In genomic region chr2:42969231-42970150, GRCh38 we compare ENCODE assay signal across 10 cellular contexts.
DNase-seq lines count a peak whose midpoint lies in the region; ATAC-seq and TF ChIP-seq lines count a peak whose summit lies in the region.
"Had no signal": no experiment of that assay in that cellular context is flagged by ENCODE, and none has a peak within 500 bp of the region (broad histone marks: within the 10 kb centered on the region; RNA-seq: fewer than 3 reads in every experiment).

No MANE protein-coding gene starts in this region.

- peaks cover 2% of the 10 kb centered on the region for H3K27me3 Mint-ChIP-seq in activated T-helper 1 cell treated with anti-CD3 and anti-CD28 coated beads, Interleukin-12 subunit alpha, Interleukin-12 subunit beta, Interleukin-2, Interleukin-4 antibody, amounts not matched to agents 30 ng/mL and 10 ng/mL and 1 ng/mL, durations not matched to agents 14 hours and 24 hours and 36 hours (ENCODE audit: insufficient read depth)

- ATAC-seq in Right ventricle myocardium inferior (peak; percentile 32), HG03469 (IDR thresholded peaks at IDR 0.05; ENCODE audit: unreplicated experiment) (no peak)

- H3K4me3 Mint-ChIP-seq in activated T-helper 1 cell treated with anti-CD3 and anti-CD28 coated beads, Interleukin-12 subunit alpha, Interleukin-12 subunit beta, Interleukin-2, Interleukin-4 antibody, amounts not matched to agents 30 ng/mL and 10 ng/mL and 1 ng/mL, durations not matched to agents 14 hours and 24 hours and 36 hours = no peak overlapping the region

- in situ Hi-C loops in brain microvascular endothelial cell (cut with HindIII; ENCODE audit: low pct_ligation_motif_present, low sequenced_read_pairs) = no loop called here

- no peaks in the 10 kb centered on the region for H3K27me3 ChIP-seq in right atrium auricular region
- no peaks in the 10 kb centered on the region for H3K27me3 ChIP-seq in brain microvascular endothelial cell (replicated peaks)

- TF ChIP-seq CTCF in right atrium auricular region (IDR thresholded peaks at IDR 0.05) = no peak
- peak; percentile 25 for TF ChIP-seq CTCF in brain microvascular endothelial cell (IDR thresholded peaks at IDR 0.05; ENCODE audit: low read depth, low read length, missing control alignments)

- H3K4me3 ChIP-seq in right atrium auricular region = no peak overlapping the region
- H3K4me3 ChIP-seq in brain microvascular endothelial cell (ENCODE audit: low read depth, low read length) = no peak overlapping the region

- H3K27ac ChIP-seq in right atrium auricular region = peak overlapping the region in 1 of 2 donors; percentile 16
- peak overlapping the region; percentile 20 for H3K27ac ChIP-seq in brain microvascular endothelial cell

- H3K36me3 ChIP-seq in right atrium auricular region = no peaks in the 10 kb centered on the region
- no peaks in the 10 kb centered on the region for H3K36me3 ChIP-seq in brain microvascular endothelial cell (replicated peaks)

- peaks cover 0 to 42% of the 10 kb centered on the region in 2 donors for H3K4me1 ChIP-seq in right atrium auricular region

- no peak overlapping the region for H3K27ac Mint-ChIP-seq in activated T-helper 1 cell treated with anti-CD3 and anti-CD28 coated beads, Interleukin-12 subunit alpha, Interleukin-12 subunit beta, Interleukin-2, Interleukin-4 antibody, amounts not matched to agents 30 ng/mL and 10 ng/mL and 1 ng/mL, durations not matched to agents 14 hours and 24 hours and 36 hours

- peaks cover 11% of the 10 kb centered on the region for H3K4me1 Mint-ChIP-seq in activated T-helper 1 cell treated with anti-CD3 and anti-CD28 coated beads, Interleukin-12 subunit alpha, Interleukin-12 subunit beta, Interleukin-2, Interleukin-4 antibody, amounts not matched to agents 30 ng/mL and 10 ng/mL and 1 ng/mL, durations not matched to agents 14 hours and 24 hours and 36 hours (ENCODE audit: low read depth)

- intact Hi-C loops in Right ventricle myocardium inferior (cut with DNase I) = no loop called here
- intact Hi-C loops in activated T-helper 1 cell treated with anti-CD3 and anti-CD28 coated beads, Interleukin-12 subunit alpha, Interleukin-12 subunit beta, Interleukin-2, Interleukin-4 antibody, amounts not matched to agents 30 ng/mL and 10 ng/mL and 1 ng/mL, durations not matched to agents 14 hours and 24 hours and 36 hours (cut with micrococcal nuclease) = no loop called here

- no peaks in the 10 kb centered on the region for H3K9me3 Mint-ChIP-seq in activated T-helper 1 cell treated with anti-CD3 and anti-CD28 coated beads, Interleukin-12 subunit alpha, Interleukin-12 subunit beta, Interleukin-2, Interleukin-4 antibody, amounts not matched to agents 30 ng/mL and 10 ng/mL and 1 ng/mL, durations not matched to agents 14 hours and 24 hours and 36 hours

- DNase-seq in Right ventricle myocardium inferior (ENCODE audit: missing footprints) (no peak), right atrium auricular region (ENCODE audit: low spot score) (no peak), brain microvascular endothelial cell (peak; percentile 87), kidney glomerular epithelial cell (lab: John Stamatoyannopoulos, UW) (peak; percentile 30), globus pallidus (ENCODE audit: low spot score) (no peak), NCI-H2196 treated with DMSO at 0.1 percent for 48 hours (lab: John Stamatoyannopoulos, UW; ENCODE audit: unreplicated experiment) (no peak)
- no peak for DNase-seq in activated T-helper 1 cell treated with anti-CD3 and anti-CD28 coated beads, Interleukin-12 subunit alpha, Interleukin-12 subunit beta, Interleukin-2, Interleukin-4 antibody, amounts not matched to agents 30 ng/mL and 10 ng/mL and 1 ng/mL, durations not matched to agents 14 hours and 24 hours and 36 hours (ENCODE audit: low spot score)
- DNase-seq: activated T-cell treated with anti-CD3 and anti-CD28 coated beads, Interleukin-2, amount 50 U/mL, for 48 hours; MM.1S had no signal

- H3K9me3 ChIP-seq in right atrium auricular region = no peaks in the 10 kb centered on the region

- no peaks in the 10 kb centered on the region for H3K36me3 Mint-ChIP-seq in activated T-helper 1 cell treated with anti-CD3 and anti-CD28 coated beads, Interleukin-12 subunit alpha, Interleukin-12 subunit beta, Interleukin-2, Interleukin-4 antibody, amounts not matched to agents 30 ng/mL and 10 ng/mL and 1 ng/mL, durations not matched to agents 14 hours and 24 hours and 36 hours (ENCODE audit: low read depth)

Comparison
In these comparisons a context has a peak if more than half of its experiments do, and no peak if none do; other contexts are left out.
1. DNase-seq: peak in brain microvascular endothelial cell (single experiment) and kidney glomerular epithelial cell (single experiment); none in Right ventricle myocardium inferior (single experiment), right atrium auricular region (single experiment), activated T-helper 1 cell treated with anti-CD3 and anti-CD28 coated beads, Interleukin-12 subunit alpha, Interleukin-12 subunit beta, Interleukin-2, Interleukin-4 antibody, amounts not matched to agents 30 ng/mL and 10 ng/mL and 1 ng/mL, durations not matched to agents 14 hours and 24 hours and 36 hours (single experiment), globus pallidus (single experiment) and NCI-H2196 treated with DMSO at 0.1 percent for 48 hours (single experiment).